ENCODE assay signal across 1 cellular context in the genomic region with DNA sequence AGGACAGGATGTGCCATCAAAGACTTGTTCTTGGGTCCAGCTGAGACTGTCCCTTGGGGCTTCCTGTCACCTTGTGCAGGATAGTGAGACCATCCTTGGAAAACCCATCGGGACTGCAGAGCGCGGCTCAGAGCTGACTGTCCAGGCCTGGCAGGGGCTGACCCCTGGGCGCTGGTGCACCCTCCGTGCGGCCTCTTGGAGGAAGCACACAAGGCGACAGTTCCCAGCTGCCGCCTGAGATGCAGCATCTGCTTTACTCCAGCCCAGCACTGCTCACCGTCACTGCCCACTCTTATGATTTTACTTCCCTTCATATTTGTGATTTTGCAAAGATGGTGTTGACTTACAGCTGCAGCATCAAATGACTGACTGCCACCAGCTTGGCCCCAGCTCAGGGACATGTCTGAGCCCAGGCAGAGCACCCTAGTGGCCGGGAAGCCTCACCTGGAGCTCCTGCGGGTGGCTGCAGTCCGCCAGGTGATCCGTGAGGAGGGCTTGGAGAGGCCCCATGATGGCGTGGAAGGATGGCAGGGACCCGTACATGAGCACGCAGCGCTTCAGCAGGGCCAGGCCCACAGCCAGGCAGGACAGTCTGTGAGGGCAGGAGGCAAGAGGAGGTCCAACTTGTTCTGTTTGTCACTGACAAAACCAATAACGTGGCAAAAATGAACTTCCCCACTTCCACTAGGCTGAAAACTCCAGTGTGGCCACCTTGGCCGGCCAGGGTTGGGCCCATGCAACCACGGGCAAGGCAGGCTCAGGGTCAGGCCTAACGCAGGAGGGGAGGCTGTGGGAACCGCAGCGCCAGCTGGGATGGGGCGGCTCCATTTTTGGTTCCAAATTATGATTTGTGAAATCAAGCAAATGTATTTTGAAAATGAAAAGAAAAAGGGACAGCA.
A peak's percentile ranks its signal among the peaks of the same experiment; 100 is the strongest.
TF ChIP-seq lines count a peak whose summit lies in the region.

No MANE protein-coding gene starts in this region.

TF ChIP-seq in GM12878, 131 proteins besides CTCF, POLR2A, EP300 and RAD21:
- TF ChIP-seq GATAD2B (conservative IDR thresholded peaks at IDR 0.05; ENCODE audit: low read depth) (no peak), HDAC6 (IDR thresholded peaks at IDR 0.05; ENCODE audit: unreplicated experiment) (no peak), TARDBP (IDR thresholded peaks at IDR 0.05; ENCODE audit: borderline replicate concordance) (no peak), YY1 (IDR thresholded peaks at IDR 0.05; ENCODE audit: low read depth, low read length) (no peak), IKZF2 (IDR thresholded peaks at IDR 0.05) (no peak), SPI1 (IDR thresholded peaks at IDR 0.05; ENCODE audit: borderline replicate concordance, insufficient read depth, low read depth, low read length) (no peak), ZBED1 (IDR thresholded peaks at IDR 0.05; ENCODE audit: borderline replicate concordance) (peak; percentile 9; the same call in 1 of the 2 replicates), DPF2 (IDR thresholded peaks at IDR 0.05) (no peak), NBN (IDR thresholded peaks at IDR 0.05) (no peak), ZSCAN29 (IDR thresholded peaks at IDR 0.05) (no peak), PAX5 (IDR thresholded peaks at IDR 0.05; ENCODE audit: borderline replicate concordance, low read depth, low read length) (no peak), ZNF207 (IDR thresholded peaks at IDR 0.05; ENCODE audit: borderline replicate concordance) (no peak), SMAD5 (IDR thresholded peaks at IDR 0.05; ENCODE audit: low read depth) (0 out of 2 replicates have a peak, but pooled peaks have one; percentile 13)
- TF ChIP-seq, protein P1, sequence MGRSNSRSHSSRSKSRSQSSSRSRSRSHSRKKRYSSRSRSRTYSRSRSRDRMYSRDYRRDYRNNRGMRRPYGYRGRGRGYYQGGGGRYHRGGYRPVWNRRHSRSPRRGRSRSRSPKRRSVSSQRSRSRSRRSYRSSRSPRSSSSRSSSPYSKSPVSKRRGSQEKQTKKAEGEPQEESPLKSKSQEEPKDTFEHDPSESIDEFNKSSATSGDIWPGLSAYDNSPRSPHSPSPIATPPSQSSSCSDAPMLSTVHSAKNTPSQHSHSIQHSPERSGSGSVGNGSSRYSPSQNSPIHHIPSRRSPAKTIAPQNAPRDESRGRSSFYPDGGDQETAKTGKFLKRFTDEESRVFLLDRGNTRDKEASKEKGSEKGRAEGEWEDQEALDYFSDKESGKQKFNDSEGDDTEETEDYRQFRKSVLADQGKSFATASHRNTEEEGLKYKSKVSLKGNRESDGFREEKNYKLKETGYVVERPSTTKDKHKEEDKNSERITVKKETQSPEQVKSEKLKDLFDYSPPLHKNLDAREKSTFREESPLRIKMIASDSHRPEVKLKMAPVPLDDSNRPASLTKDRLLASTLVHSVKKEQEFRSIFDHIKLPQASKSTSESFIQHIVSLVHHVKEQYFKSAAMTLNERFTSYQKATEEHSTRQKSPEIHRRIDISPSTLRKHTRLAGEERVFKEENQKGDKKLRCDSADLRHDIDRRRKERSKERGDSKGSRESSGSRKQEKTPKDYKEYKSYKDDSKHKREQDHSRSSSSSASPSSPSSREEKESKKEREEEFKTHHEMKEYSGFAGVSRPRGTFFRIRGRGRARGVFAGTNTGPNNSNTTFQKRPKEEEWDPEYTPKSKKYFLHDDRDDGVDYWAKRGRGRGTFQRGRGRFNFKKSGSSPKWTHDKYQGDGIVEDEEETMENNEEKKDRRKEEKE (IDR thresholded peaks at IDR 0.05) = no peak
